In the genomic region with DNA sequence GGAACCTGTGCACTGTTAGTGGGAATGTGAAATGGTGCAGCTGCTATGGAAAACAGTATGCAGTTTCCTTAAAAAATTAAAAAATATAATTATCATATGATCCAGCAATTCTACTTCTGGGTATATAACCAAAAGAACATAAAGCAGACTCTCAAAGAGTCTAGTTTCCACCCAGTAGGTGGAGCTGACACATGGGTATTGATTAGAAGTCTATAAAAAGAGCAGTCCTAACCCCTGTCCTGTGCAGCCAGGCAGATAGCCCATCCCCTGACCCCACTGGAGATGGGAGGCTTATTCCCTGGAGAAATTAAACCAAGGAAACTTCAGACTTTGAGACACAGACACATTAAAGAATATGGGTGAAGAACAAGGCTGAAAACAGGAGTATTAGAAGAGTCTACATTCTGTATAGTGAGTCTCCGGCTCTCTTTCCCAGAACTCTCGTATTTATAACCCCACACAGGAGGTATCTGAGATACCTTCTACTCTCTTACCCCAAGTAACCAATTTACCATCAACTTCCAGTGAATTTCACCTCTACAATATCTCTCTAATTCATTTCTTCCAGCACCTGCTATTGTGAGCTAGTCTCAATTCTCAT, we compare ENCODE assay signal across 13 cellular contexts.
DNase-seq lines count a peak whose midpoint lies in the region; ATAC-seq and TF ChIP-seq lines count a peak whose summit lies in the region.
"Had no signal": no experiment of that assay in that cellular context is flagged by ENCODE, and none has a peak within 500 bp of the region (broad histone marks: within the 10 kb centered on the region; RNA-seq: fewer than 3 reads in every experiment).

No MANE protein-coding gene starts in this region.

- H3K27ac ChIP-seq in GM23338 (ENCODE audit: low read depth), result no peak overlapping the region
- H3K27ac ChIP-seq in OCI-LY7 (ENCODE audit: low read depth, low read length, poor library complexity, severe bottlenecking), result no peak overlapping the region
- H3K27ac ChIP-seq: ascending aorta, thyroid gland had no signal

- no peaks in the 10 kb centered on the region for H3K9me3 ChIP-seq in OCI-LY7 (ENCODE audit: low read length)
- H3K9me3 ChIP-seq: ascending aorta, thyroid gland had no signal

- peak; percentile 64 for ATAC-seq in GM23338
- ATAC-seq in HG02623 (IDR thresholded peaks at IDR 0.05; ENCODE audit: unreplicated experiment), result no peak
- ATAC-seq: effector memory CD8-positive, alpha-beta T cell had no signal

- H4K20me1 ChIP-seq in GM23338 (replicated peaks; ENCODE audit: insufficient read depth) (no peaks in the 10 kb centered on the region), OCI-LY7 (ENCODE audit: insufficient read depth, low read length) (no peaks in the 10 kb centered on the region)

- H3K4me3 ChIP-seq in GM23338 (no peak overlapping the region), OCI-LY7 (ENCODE audit: low read depth, low read length, poor library complexity, severe bottlenecking) (no peak overlapping the region), fibroblast of mammary gland (ENCODE audit: control insufficient read depth, low read depth, low read length) (no peak overlapping the region)
- H3K4me3 ChIP-seq: ascending aorta, thyroid gland had no signal

- peak; percentile 63 for DNase-seq in COLO829 (ENCODE audit: low spot score)
- peak; percentile 15 for DNase-seq in GM23338 (ENCODE audit: low spot score)
- DNase-seq in OCI-LY7 (ENCODE audit: low spot score), result no peak
- DNase-seq in fibroblast of mammary gland (ENCODE audit: low read depth), result peak; percentile 20
- DNase-seq in SIG-M5 treated with dmso at 0.1 percent for 504 hours (lab: John Stamatoyannopoulos, UW; ENCODE audit: unreplicated experiment), result no peak
- no peak for DNase-seq in stimulated activated CD4-positive, alpha-beta T cell treated with anti-CD3 and anti-CD28 coated beads, Interleukin-12 subunit alpha, Interleukin-12 subunit beta, amount 100 ng/mL, for 4 hours
- no peak for DNase-seq in NCI-H1092 treated with DMSO at 0.1 percent for 48 hours (lab: John Stamatoyannopoulos, UW)
- DNase-seq: effector memory CD8-positive, alpha-beta T cell; hypothalamus; NCI-H2227 treated with DMSO at 0.1 percent for 48 hours; thyroid gland had no signal

- H3K36me3 ChIP-seq in GM23338 (ENCODE audit: insufficient read depth), result no peaks in the 10 kb centered on the region
- no peaks in the 10 kb centered on the region for H3K36me3 ChIP-seq in OCI-LY7 (ENCODE audit: insufficient read depth, low read length)
- H3K36me3 ChIP-seq: ascending aorta, thyroid gland had no signal

- POLR2A ChIA-PET in OCI-LY7 (lab: Charles Lee), result interaction anchor here (0.7 kb wide), 1 partner anchor 741 kb away, joined by 3 read pairs; no protein-coding TSS in a partner anchor

- no peaks in the 10 kb centered on the region for H3F3A ChIP-seq in GM23338 (replicated peaks; ENCODE audit: low read depth)

- H2AFZ ChIP-seq in GM23338, result no peak overlapping the region
- H2AFZ ChIP-seq in OCI-LY7 (ENCODE audit: low read length), result no peak overlapping the region

- H3K4me1 ChIP-seq in GM23338 (ENCODE audit: insufficient read depth) (no peaks in the 10 kb centered on the region), OCI-LY7 (ENCODE audit: insufficient read depth, low read length, poor library complexity, severe bottlenecking) (no peaks in the 10 kb centered on the region)
- H3K4me1 ChIP-seq: ascending aorta, thyroid gland had no signal

- no peak overlapping the region for H3K27ac Mint-ChIP-seq in GM23338
- H3K27ac Mint-ChIP-seq: effector memory CD8-positive, alpha-beta T cell had no signal

- no TSS peak for BruUV-seq in OCI-LY7 (replicated peaks; lab: Mats Ljungman, UMichigan)

- CTCF ChIA-PET in OCI-LY7 (lab: Charles Lee; ENCODE audit: unreplicated experiment), result no interaction called here

- TF ChIP-seq CTCF in GM23338 (conservative IDR thresholded peaks at IDR 0.05; ENCODE audit: low read depth in 2 of 2) (peak; percentile 42 to 45), OCI-LY7 (conservative IDR thresholded peaks at IDR 0.05; ENCODE audit: low read length) (peak; percentile 31; the same call in 1 of the 2 replicates), fibroblast of mammary gland (conservative IDR thresholded peaks at IDR 0.05; ENCODE audit: control insufficient read depth, insufficient read depth, low read depth, low read length) (peak; percentile 14)

- no peaks in the 10 kb centered on the region for H3K4me1 Mint-ChIP-seq in GM23338

- no peaks in the 10 kb centered on the region for H3K27me3 ChIP-seq in GM23338 (ENCODE audit: insufficient read depth)
- H3K27me3 ChIP-seq: ascending aorta, thyroid gland had no signal

- peaks cover 2% of the 10 kb centered on the region; the same call in 1 of the 3 replicates for H3K36me3 Mint-ChIP-seq in GM23338 (ENCODE audit: low read depth)

- H3K79me2 ChIP-seq in GM23338 (replicated peaks; ENCODE audit: insufficient read depth) (no peaks in the 10 kb centered on the region), OCI-LY7 (ENCODE audit: insufficient read depth, low read depth, low read length) (no peaks in the 10 kb centered on the region)

- H3K4me2 ChIP-seq in GM23338 (no peak overlapping the region), OCI-LY7 (ENCODE audit: low read length) (no peak overlapping the region)

- H3K27me3 Mint-ChIP-seq in GM23338 (ENCODE audit: insufficient read depth, low read depth, poor library complexity), result peaks cover 2% of the 10 kb centered on the region
- H3K27me3 Mint-ChIP-seq: effector memory CD8-positive, alpha-beta T cell had no signal

- H3K9me2 ChIP-seq in GM23338 (ENCODE audit: insufficient read depth) (no peaks in the 10 kb centered on the region), OCI-LY7 (ENCODE audit: insufficient read depth, low read length) (no peaks in the 10 kb centered on the region)

- intact Hi-C loops in OCI-LY7 (cut with micrococcal nuclease; ENCODE audit: unreplicated experiment), result no loop called here

- H3K9me3 Mint-ChIP-seq in GM23338, result peaks cover 3% of the 10 kb centered on the region; the same call in 1 of the 3 replicates
- H3K9me3 Mint-ChIP-seq: effector memory CD8-positive, alpha-beta T cell had no signal

- no peak overlapping the region for H3K4me3 Mint-ChIP-seq in GM23338
- H3K4me3 Mint-ChIP-seq: effector memory CD8-positive, alpha-beta T cell had no signal

TF ChIP-seq in GM23338, 12 proteins besides CTCF, POLR2A, EP300 and RAD21 (continues in another document):
- TF ChIP-seq ZNF114 (CRISPR knock-in tag; IDR thresholded peaks at IDR 0.05), result no peak
- no peak for TF ChIP-seq JUNB (IDR thresholded peaks at IDR 0.05; ENCODE audit: unreplicated experiment)
- TF ChIP-seq, protein P1, sequence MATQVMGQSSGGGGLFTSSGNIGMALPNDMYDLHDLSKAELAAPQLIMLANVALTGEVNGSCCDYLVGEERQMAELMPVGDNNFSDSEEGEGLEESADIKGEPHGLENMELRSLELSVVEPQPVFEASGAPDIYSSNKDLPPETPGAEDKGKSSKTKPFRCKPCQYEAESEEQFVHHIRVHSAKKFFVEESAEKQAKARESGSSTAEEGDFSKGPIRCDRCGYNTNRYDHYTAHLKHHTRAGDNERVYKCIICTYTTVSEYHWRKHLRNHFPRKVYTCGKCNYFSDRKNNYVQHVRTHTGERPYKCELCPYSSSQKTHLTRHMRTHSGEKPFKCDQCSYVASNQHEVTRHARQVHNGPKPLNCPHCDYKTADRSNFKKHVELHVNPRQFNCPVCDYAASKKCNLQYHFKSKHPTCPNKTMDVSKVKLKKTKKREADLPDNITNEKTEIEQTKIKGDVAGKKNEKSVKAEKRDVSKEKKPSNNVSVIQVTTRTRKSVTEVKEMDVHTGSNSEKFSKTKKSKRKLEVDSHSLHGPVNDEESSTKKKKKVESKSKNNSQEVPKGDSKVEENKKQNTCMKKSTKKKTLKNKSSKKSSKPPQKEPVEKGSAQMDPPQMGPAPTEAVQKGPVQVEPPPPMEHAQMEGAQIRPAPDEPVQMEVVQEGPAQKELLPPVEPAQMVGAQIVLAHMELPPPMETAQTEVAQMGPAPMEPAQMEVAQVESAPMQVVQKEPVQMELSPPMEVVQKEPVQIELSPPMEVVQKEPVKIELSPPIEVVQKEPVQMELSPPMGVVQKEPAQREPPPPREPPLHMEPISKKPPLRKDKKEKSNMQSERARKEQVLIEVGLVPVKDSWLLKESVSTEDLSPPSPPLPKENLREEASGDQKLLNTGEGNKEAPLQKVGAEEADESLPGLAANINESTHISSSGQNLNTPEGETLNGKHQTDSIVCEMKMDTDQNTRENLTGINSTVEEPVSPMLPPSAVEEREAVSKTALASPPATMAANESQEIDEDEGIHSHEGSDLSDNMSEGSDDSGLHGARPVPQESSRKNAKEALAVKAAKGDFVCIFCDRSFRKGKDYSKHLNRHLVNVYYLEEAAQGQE (IDR thresholded peaks at IDR 0.05; ENCODE audit: unreplicated experiment), result no peak
- TF ChIP-seq NANOG (IDR thresholded peaks at IDR 0.05; ENCODE audit: borderline replicate concordance), result no peak

Comparison
In these comparisons a context has a peak if more than half of its experiments do, and no peak if none do; other contexts are left out.
1. DNase-seq: peak in COLO829 (single experiment), GM23338 (single experiment) and fibroblast of mammary gland (single experiment); none in OCI-LY7 (single experiment), SIG-M5 treated with dmso at 0.1 percent for 504 hours (single experiment), stimulated activated CD4-positive, alpha-beta T cell treated with anti-CD3 and anti-CD28 coated beads, Interleukin-12 subunit alpha, Interleukin-12 subunit beta, amount 100 ng/mL, for 4 hours (single experiment) and NCI-H1092 treated with DMSO at 0.1 percent for 48 hours (single experiment).
2. Peak in every context shown above with its lines, with median percentiles within 50 percentile points of each other: CTCF ChIP-seq.